Comparison of ENCODE assay signal across 1 cellular context in genomic region chr12:1588574-1588944, GRCh38.
TF ChIP-seq lines count a peak whose summit lies in the region.

No MANE protein-coding gene starts in this region.

TF ChIP-seq in GM23338, 12 proteins besides CTCF, POLR2A, EP300 and RAD21 (continued from another document):
- TF ChIP-seq ZNF462 (CRISPR knock-in tag; IDR thresholded peaks at IDR 0.05) (no peak), EZH2 (IDR thresholded peaks at IDR 0.05; ENCODE audit: low read depth, unreplicated experiment) (no peak), POLR2AphosphoS5 (IDR thresholded peaks at IDR 0.05; ENCODE audit: low read depth) (no peak), JUNB (IDR thresholded peaks at IDR 0.05; ENCODE audit: unreplicated experiment) (no peak), ZNF331 (CRISPR knock-in tag; IDR thresholded peaks at IDR 0.05; ENCODE audit: low read depth) (no peak)
